1 cellular context compared by ENCODE assay signal in genomic region chr6:10382728-10383127, GRCh38.
A peak's percentile ranks its signal among the peaks of the same experiment; 100 is the strongest.
TF ChIP-seq lines count a peak whose summit lies in the region.

No MANE protein-coding gene starts in this region.

TF ChIP-seq in HepG2, 621 proteins besides CTCF, POLR2A, EP300 and RAD21:
- TF ChIP-seq EZH2 (conservative IDR thresholded peaks at IDR 0.05; ENCODE audit: low read depth, low read length) (peak; percentile 21; the same call in 1 of the 2 replicates), SOX6 (IDR thresholded peaks at IDR 0.05) (no peak), SOX6 (CRISPR knock-in tag; IDR thresholded peaks at IDR 0.05) (no peak)
